13 cellular contexts compared by ENCODE assay signal in the genomic region with DNA sequence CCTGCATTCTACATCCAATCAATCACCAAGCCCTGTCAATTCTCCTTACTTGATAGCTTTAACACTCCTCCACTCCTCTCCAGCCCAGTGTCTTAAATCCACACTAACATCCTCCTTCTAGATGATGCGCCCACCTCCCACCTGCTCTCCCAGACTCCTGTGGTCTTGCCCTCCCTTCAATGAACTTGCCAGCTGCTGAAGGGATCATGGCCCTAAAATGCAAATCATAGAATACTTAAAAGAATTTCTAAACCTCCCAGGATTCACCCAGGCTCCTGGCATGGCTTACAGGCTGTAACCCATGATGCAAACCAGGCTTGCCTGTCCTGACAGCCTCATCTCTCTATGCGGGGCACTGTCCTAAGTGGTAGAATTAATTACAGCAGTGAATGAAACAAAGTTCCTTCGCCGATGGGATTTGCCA. TPM values are rescaled to one million over a fixed set of nuclear protein-coding genes. Genes with fewer than 3 reads are reported as not detected.
A peak's percentile ranks its signal among the peaks of the same experiment; 100 is the strongest.
DNase-seq lines count a peak whose midpoint lies in the region; ATAC-seq, FAIRE-seq and TF ChIP-seq lines count a peak whose summit lies in the region.
"Had no signal": no experiment of that assay in that cellular context is flagged by ENCODE, and none has a peak within 500 bp of the region (broad histone marks: within the 10 kb centered on the region; RNA-seq: fewer than 3 reads in every experiment).

No MANE protein-coding gene starts in this region.

- intact Hi-C loops in left ventricle myocardium inferior (cut with micrococcal nuclease) (no loop called here), Right ventricle myocardium superior (cut with DNase I) (no loop called here), vagina (cut with DNase I) (loop anchor here (5.0 kb wide), 1 partner anchor 44 kb away; a partner anchor contains a TSS), tibial artery (cut with DNase I; ENCODE audit: low total_unique reads) (no loop called here)
- intact Hi-C loops in naive thymus-derived CD4-positive, alpha-beta T cell (cut with micrococcal nuclease): no loop called here

- ATAC-seq in Right ventricle myocardium superior (ENCODE audit: poor library complexity): no peak
- no peak for ATAC-seq in naive thymus-derived CD4-positive, alpha-beta T cell

- DNase-seq in left ventricle myocardium inferior (no peak), Right ventricle myocardium superior (no peak), amniotic epithelial cell (ENCODE audit: low read depth) (peak; percentile 78), vagina (ENCODE audit: extremely low spot score in 2 of 2) (no peak), GM12892 (ENCODE audit: insufficient read length) (no peak), tibial artery (no peak)
- DNase-seq in naive thymus-derived CD4-positive, alpha-beta T cell: no peak
- no peak for DNase-seq in activated effector memory CD4-positive, alpha-beta T cell treated with Interleukin-2 at 50 U/mL for 16 hours
- DNase-seq: NCI-H1105 treated with DMSO at 0.1 percent for 48 hours, Peyer's patch, spleen had no signal

- H3K4me3 ChIP-seq in left ventricle myocardium inferior: no peak overlapping the region
- H3K4me3 ChIP-seq in naive thymus-derived CD4-positive, alpha-beta T cell (ENCODE audit: low read length): no peak overlapping the region
- H3K4me3 ChIP-seq in vagina: no peak overlapping the region
- H3K4me3 ChIP-seq in tibial artery: no peak overlapping the region
- H3K4me3 ChIP-seq: ascending aorta, Peyer's patch, spleen had no signal

- TF ChIP-seq CTCF in left ventricle myocardium inferior (IDR thresholded peaks at IDR 0.05; ENCODE audit: borderline replicate concordance) (no peak), vagina (IDR thresholded peaks at IDR 0.05) (no peak), tibial artery (IDR thresholded peaks at IDR 0.05) (no peak)

- H3K27me3 Mint-ChIP-seq in naive thymus-derived CD4-positive, alpha-beta T cell: no peaks in the 10 kb centered on the region

- H3K9me3 ChIP-seq in left ventricle myocardium inferior (replicated peaks) (no peaks in the 10 kb centered on the region), vagina (no peaks in the 10 kb centered on the region), tibial artery (no peaks in the 10 kb centered on the region)
- H3K9me3 ChIP-seq in naive thymus-derived CD4-positive, alpha-beta T cell (ENCODE audit: control insufficient read depth in 2 of 3, low read length in 3 of 3): no peaks in the 10 kb centered on the region
- H3K9me3 ChIP-seq: ascending aorta, neutrophil, Peyer's patch, spleen had no signal

- H3K27me3 ChIP-seq in left ventricle myocardium inferior (ENCODE audit: low read depth) (no peaks in the 10 kb centered on the region), vagina (no peaks in the 10 kb centered on the region), tibial artery (no peaks in the 10 kb centered on the region)
- H3K27me3 ChIP-seq in naive thymus-derived CD4-positive, alpha-beta T cell (ENCODE audit: control insufficient read depth in 2 of 2, insufficient read depth in 2 of 2, low read length in 2 of 2): no peaks in the 10 kb centered on the region
- H3K27me3 ChIP-seq: ascending aorta, neutrophil, Peyer's patch, spleen had no signal

- H3K4me1 ChIP-seq in left ventricle myocardium inferior: peaks cover 82% of the 10 kb centered on the region
- H3K4me1 ChIP-seq in naive thymus-derived CD4-positive, alpha-beta T cell (ENCODE audit: control insufficient read depth in 2 of 2, insufficient read depth in 2 of 2, low read length in 2 of 2): peaks cover 26 to 37% of the 10 kb centered on the region in 2 donors
- H3K4me1 ChIP-seq in vagina: peaks cover 83% of the 10 kb centered on the region
- H3K4me1 ChIP-seq in tibial artery: peaks cover 0 to 46% (median 26%) of the 10 kb centered on the region in 4 donors

- no peaks in the 10 kb centered on the region for H3K9me3 Mint-ChIP-seq in naive thymus-derived CD4-positive, alpha-beta T cell

- CTCF ChIA-PET in naive thymus-derived CD4-positive, alpha-beta T cell (lab: Charles Lee): interaction anchor here (0.7 to 1.3 kb wide), 3 partner anchors 10 to 88 kb away, joined by 3 to 4 read pairs (median 3); no protein-coding TSS in a partner anchor

- FAIRE-seq in GM12892 (lab: Jason Lieb, UNC): no peak

- H3K4me1 Mint-ChIP-seq in naive thymus-derived CD4-positive, alpha-beta T cell: peaks cover 29 to 57% (median 50%) of the 10 kb centered on the region in 7 donors

- peak overlapping the region in 1 of 10 donors; percentile 9 for H3K4me3 Mint-ChIP-seq in naive thymus-derived CD4-positive, alpha-beta T cell

- peak overlapping the region in 7 of 9 donors; percentile 5 to 84 (median 56) for H3K27ac Mint-ChIP-seq in naive thymus-derived CD4-positive, alpha-beta T cell

- H3K36me3 ChIP-seq in left ventricle myocardium inferior (no peaks in the 10 kb centered on the region), vagina (no peaks in the 10 kb centered on the region), tibial artery (no peaks in the 10 kb centered on the region)
- H3K36me3 ChIP-seq in naive thymus-derived CD4-positive, alpha-beta T cell (ENCODE audit: control insufficient read depth in 2 of 3, insufficient read depth in 3 of 3, low read length in 3 of 3): no peaks in the 10 kb centered on the region
- H3K36me3 ChIP-seq: ascending aorta, neutrophil, Peyer's patch, spleen had no signal

- no peak for TF ChIP-seq POLR2A in vagina (IDR thresholded peaks at IDR 0.05)
- TF ChIP-seq POLR2A in GM12892 (IDR thresholded peaks at IDR 0.05; ENCODE audit: low read depth, low read length): no peak

- POLR2A ChIA-PET in naive thymus-derived CD4-positive, alpha-beta T cell (lab: Charles Lee): interaction anchor here (0.6 to 9.0 kb wide), 3 partner anchors 44 to 1652 kb away, joined by 3 to 143 read pairs (median 3); a partner anchor contains a TSS

- H3K36me3 Mint-ChIP-seq in naive thymus-derived CD4-positive, alpha-beta T cell: no peaks in the 10 kb centered on the region

- H3K27ac ChIP-seq in left ventricle myocardium inferior (replicated peaks) (peak overlapping the region; percentile 81), vagina (peak overlapping the region; percentile 63), tibial artery (no peak overlapping the region)
- no peak overlapping the region for H3K27ac ChIP-seq in naive thymus-derived CD4-positive, alpha-beta T cell (ENCODE audit: low read depth, low read length)
- H3K27ac ChIP-seq: ascending aorta, neutrophil had no signal

RNA-seq across cellular contexts. Expression of a gene that starts 43.6 kb away (rescaled TPM):
- total RNA-seq in left ventricle myocardium inferior: 83.6 TPM
- 88.8 TPM for total RNA-seq in Right ventricle myocardium superior
- 10 to 100 TPM; 37.5 to 54.0 (median 46.6) TPM for total RNA-seq in naive thymus-derived CD4-positive, alpha-beta T cell
- polyA plus RNA-seq in naive thymus-derived CD4-positive, alpha-beta T cell: 100 to 1,000 TPM in 1 of 2 donors, 10 to 100 TPM in 1; 80.6 to 106 TPM
- 76.9 TPM for total RNA-seq in vagina
- polyA plus RNA-seq in GM12892 (2012; ENCODE audit: missing spikeins): 29.0 TPM

Comparison
In these comparisons a context has a peak if more than half of its experiments do, and no peak if none do; other contexts are left out.
1. H3K27ac ChIP-seq: peak in left ventricle myocardium inferior (single experiment) and vagina (single experiment); none in naive thymus-derived CD4-positive, alpha-beta T cell (single experiment) and tibial artery (0 of 2).